Comparison of ENCODE assay signal across 15 cellular contexts in genomic region chr20:31985152-31985551, GRCh38. TPM values are rescaled to one million over a fixed set of nuclear protein-coding genes. Genes with fewer than 3 reads are reported as not detected.
"Had no signal": no experiment of that assay in that cellular context is flagged by ENCODE, and none has a peak within 500 bp of the region (broad histone marks: within the 10 kb centered on the region; RNA-seq: fewer than 3 reads in every experiment).

No MANE protein-coding gene starts in this region.

- H3K4me1 ChIP-seq: colonic mucosa, esophagus muscularis mucosa, tibial artery had no signal

- H3K36me3 ChIP-seq: cardiac muscle cell, colonic mucosa, esophagus muscularis mucosa, ovary, tibial artery had no signal

- H3K27ac ChIP-seq: cardiac muscle cell, colonic mucosa, esophagus muscularis mucosa, hepatocyte, ovary, tibial artery had no signal

- H3K27me3 ChIP-seq: cardiac muscle cell, colonic mucosa, ovary had no signal

- H3K9me3 ChIP-seq: colonic mucosa, esophagus muscularis mucosa, ovary, tibial artery had no signal

- H3K4me3 ChIP-seq: cardiac muscle cell, colonic mucosa, esophagus muscularis mucosa, hepatocyte, ovary, tibial artery had no signal

- DNase-seq: activated CD4-positive, alpha-beta T cell treated with anti-CD3 and anti-CD28 coated beads for 1 hour; activated CD4-positive, alpha-beta T cell treated with anti-CD3 and anti-CD28 coated beads, Interleukin-2, amount 50 U/mL, for 4 hours; activated naive CD4-positive, alpha-beta T cell treated with Interleukin-2 at 50 U/mL for 16 hours; activated naive CD8-positive, alpha-beta T cell treated with anti-CD3 and anti-CD28 coated beads, Interleukin-2, amount 50 U/mL, for 24 hours; activated T-cell treated with anti-CD3 and anti-CD28 coated beads for 4 hours; colonic mucosa; islet precursor cell; ovary; tibial artery had no signal

RNA-seq across cellular contexts. Expression of gene XKR7, which starts 17.2 kb away (rescaled TPM):
- total RNA-seq: esophagus muscularis mucosa, left lobe of liver, lung microvascular endothelial cell, ovary had no signal
- polyA plus RNA-seq: cardiac muscle cell, hepatocyte, ovary had no signal

RNA-seq across cellular contexts. Expression of gene CCM2L, which starts 25.1 kb away (rescaled TPM):
- total RNA-seq: activated T-helper 17 cell treated with anti-CD3 and anti-CD28 coated beads, Interleukin-2, amount 50 U/mL, for 72 hours had no signal
